ENCODE assay signal across 14 cellular contexts in the genomic region with DNA sequence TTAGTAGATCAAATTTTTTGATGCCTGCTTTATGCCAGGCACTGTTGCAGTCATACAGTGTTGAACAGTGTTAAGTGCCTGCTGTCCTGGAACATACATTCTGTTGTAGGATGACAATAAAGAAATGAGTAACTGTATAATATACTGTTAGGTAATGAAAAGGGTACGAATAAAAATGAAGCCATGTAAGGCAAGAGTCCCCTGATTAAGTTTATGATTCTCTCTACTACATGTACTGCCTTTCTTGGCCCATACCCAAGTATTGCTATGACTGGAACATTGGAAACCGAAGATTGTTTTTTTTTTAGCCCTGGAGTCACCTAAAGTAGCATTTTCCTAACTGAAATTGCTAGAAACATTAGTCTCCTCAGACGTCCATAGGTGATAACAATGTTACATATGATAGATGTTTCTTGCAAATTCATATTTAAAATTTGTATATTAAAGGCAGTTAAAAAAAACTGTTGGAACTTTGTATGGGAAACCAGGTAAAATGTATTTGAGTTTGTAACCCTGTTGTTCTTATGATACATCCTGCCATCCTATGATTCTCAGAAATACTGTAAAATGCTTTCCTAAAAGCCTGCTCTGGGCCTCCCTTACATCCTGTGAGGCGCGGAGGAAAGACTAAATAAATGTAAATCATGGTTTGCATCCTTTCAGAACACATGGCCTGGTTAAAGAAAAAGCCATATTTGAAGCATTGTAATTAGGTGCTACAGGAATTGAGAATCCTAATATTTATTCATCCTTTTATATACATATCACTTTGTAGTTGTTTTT. TPM values are rescaled to one million over a fixed set of nuclear protein-coding genes. Genes with fewer than 3 reads are reported as not detected.
DNase-seq lines count a peak whose midpoint lies in the region; ATAC-seq, FAIRE-seq and TF ChIP-seq lines count a peak whose summit lies in the region.
"Had no signal": no experiment of that assay in that cellular context is flagged by ENCODE, and none has a peak within 500 bp of the region (broad histone marks: within the 10 kb centered on the region; RNA-seq: fewer than 3 reads in every experiment).

No MANE protein-coding gene starts in this region.

- no peaks in the 10 kb centered on the region for H4K20me1 ChIP-seq in HepG2 (ENCODE audit: insufficient read depth, low read length)

- no peaks in the 10 kb centered on the region for H3K9me3 Mint-ChIP-seq in activated CD4-positive, alpha-beta memory T cell treated with anti-CD3 and anti-CD28 coated beads for 36 hours

- no peak overlapping the region for H3K14ac ChIP-seq in neuronal stem cell (ENCODE audit: low read length)

- peaks cover 53% of the 10 kb centered on the region for H3K36me3 Mint-ChIP-seq in activated CD4-positive, alpha-beta memory T cell treated with anti-CD3 and anti-CD28 coated beads for 36 hours

- H3K4ac ChIP-seq in neuronal stem cell (ENCODE audit: low read length), result no peak overlapping the region

- POLR2A ChIA-PET in GM10248 (lab: Yijun Ruan, JAX), result no interaction called here
- POLR2A ChIA-PET in activated CD4-positive, alpha-beta memory T cell treated with anti-CD3 and anti-CD28 coated beads for 36 hours (lab: Charles Lee), result no interaction called here
- POLR2A ChIA-PET in HepG2 (lab: Yijun Ruan, JAX), result no interaction called here

- TF ChIP-seq EP300 in HepG2 (IDR thresholded peaks at IDR 0.05; ENCODE audit: low read depth in 2 of 2, low read length in 2 of 2) (no peak), HepG2 (CRISPR knock-in tag; IDR thresholded peaks at IDR 0.05; ENCODE audit: borderline replicate concordance) (no peak)

- H2BK5ac ChIP-seq in neuronal stem cell (ENCODE audit: low read length), result no peak overlapping the region

- CTCF ChIA-PET in GM10248 (lab: Yijun Ruan, JAX), result interaction anchor here (1.1 kb wide), 1 partner anchor 315 kb away, joined by 3 read pairs; a partner anchor contains a TSS
- CTCF ChIA-PET in activated CD4-positive, alpha-beta memory T cell treated with anti-CD3 and anti-CD28 coated beads for 36 hours (lab: Charles Lee), result interaction anchor here (0.9 kb wide), 1 partner anchor 30 kb away, joined by 3 read pairs; no protein-coding TSS in a partner anchor
- CTCF ChIA-PET in HepG2 (lab: Yijun Ruan, JAX; ENCODE audit: low intra/inter-chr PET ratio, low total read pairs), result no interaction called here

- no peaks in the 10 kb centered on the region for H3K9me3 ChIP-seq in neuronal stem cell (replicated peaks in 1 of 2; ENCODE audit: control insufficient read depth in 2 of 2, insufficient read depth in 1 of 2, low read depth in 1 of 2, low read length in 2 of 2)
- no peaks in the 10 kb centered on the region for H3K9me3 ChIP-seq in HepG2 (ENCODE audit: low read length)
- H3K9me3 ChIP-seq: BLaER1, neutrophil had no signal

- H3K4me3 ChIP-seq in neuronal stem cell (ENCODE audit: low read length in 2 of 2) (no peak overlapping the region), HepG2 (replicated peaks in 1 of 3; ENCODE audit: insufficient read depth in 1 of 3, low read depth in 2 of 3, low read length in 3 of 3) (no peak overlapping the region)
- H3K4me3 ChIP-seq: BLaER1, skin epidermis had no signal

- no peak overlapping the region for H2AK5ac ChIP-seq in neuronal stem cell (ENCODE audit: low read depth, low read length)

- H3K4me2 ChIP-seq in neuronal stem cell (ENCODE audit: insufficient read depth, low read length, poor library complexity, severe bottlenecking) (no peak overlapping the region), HepG2 (ENCODE audit: low read depth, low read length) (no peak overlapping the region)
- H3K4me2 ChIP-seq: BLaER1 had no signal

- in situ Hi-C loops in HepG2 (cut with HindIII; ENCODE audit: extremely low pct_ligation_motif_present, low pct_unique_long_range_greater_than_20kb), result no loop called here

- no peak overlapping the region for H2BK15ac ChIP-seq in neuronal stem cell (ENCODE audit: low read length)

- H2AFZ ChIP-seq in neuronal stem cell (ENCODE audit: low read length), result no peak overlapping the region
- no peak overlapping the region for H2AFZ ChIP-seq in HepG2 (ENCODE audit: low read length)

- no peak for TF ChIP-seq RAD21 in HepG2 (CRISPR knock-in tag; IDR thresholded peaks at IDR 0.05)

- no peak overlapping the region for H3K23ac ChIP-seq in neuronal stem cell (ENCODE audit: low read depth, low read length, poor library complexity)

- peak overlapping the region; percentile 79 for H3K27ac Mint-ChIP-seq in activated CD4-positive, alpha-beta memory T cell treated with anti-CD3 and anti-CD28 coated beads for 36 hours

- no peak overlapping the region for H2BK120ac ChIP-seq in neuronal stem cell (ENCODE audit: low read depth, low read length)

- whole genome bisulfite sequencing in neuronal stem cell (ENCODE audit: extremely low coverage in 2 of 2, insufficient read length in 2 of 2, insufficient replicate concordance in 1 of 2), 2 donors, result no CpG with 5 or more reads among the region's 5 CpGs
- WGBS in HepG2 (ENCODE audit: low lambda C conversion rate), result 97% methylated on average over 5 of the region's 5 CpGs

- TF ChIP-seq CTCF in GM10248 (IDR thresholded peaks at IDR 0.05; ENCODE audit: control extremely low read depth, extremely low read depth, low read depth, missing control alignments) (no peak), HepG2 (CRISPR knock-in tag; IDR thresholded peaks at IDR 0.05) (no peak)

- H3K4me1 Mint-ChIP-seq in activated CD4-positive, alpha-beta memory T cell treated with anti-CD3 and anti-CD28 coated beads for 36 hours (ENCODE audit: low read depth), result peaks cover 55% of the 10 kb centered on the region

- H3K27me3 Mint-ChIP-seq in activated CD4-positive, alpha-beta memory T cell treated with anti-CD3 and anti-CD28 coated beads for 36 hours, result no peaks in the 10 kb centered on the region

- no peak for TF ChIP-seq POLR2A in HepG2 (IDR thresholded peaks at IDR 0.05; ENCODE audit: insufficient read depth in 1 of 2, low read depth in 2 of 2, low read length in 2 of 2)

- H3K79me1 ChIP-seq in neuronal stem cell (ENCODE audit: low read depth, low read length), result no peaks in the 10 kb centered on the region

- H3K27ac ChIP-seq in neuronal stem cell (replicated peaks; ENCODE audit: low read length), result no peak overlapping the region
- no peak overlapping the region for H3K27ac ChIP-seq in HepG2 (ENCODE audit: extremely low read length, insufficient read depth, low read length)
- H3K27ac ChIP-seq: BLaER1, neutrophil, skin epidermis had no signal

- ATAC-seq in GM18511 (IDR thresholded peaks at IDR 0.05; ENCODE audit: unreplicated experiment) (peak; percentile 68), GM21825 (IDR thresholded peaks at IDR 0.05; ENCODE audit: unreplicated experiment) (no peak), HepG2 (no peak)

- H4K91ac ChIP-seq in neuronal stem cell (ENCODE audit: low read depth, low read length, poor library complexity), result no peak overlapping the region

- BruUV-seq in HepG2 (replicated peaks; lab: Mats Ljungman, UMichigan), result no TSS peak

- H2BK12ac ChIP-seq in neuronal stem cell (ENCODE audit: low read length), result no peak overlapping the region

- FAIRE-seq in HepG2 (lab: Jason Lieb, UNC), result no peak

- H4K8ac ChIP-seq in neuronal stem cell (ENCODE audit: low read depth, low read length), result no peak overlapping the region

- no peak overlapping the region for H3K18ac ChIP-seq in neuronal stem cell (ENCODE audit: low read length)

- H3K79me2 ChIP-seq in HepG2 (ENCODE audit: insufficient read depth, low read length), result peaks cover 23% of the 10 kb centered on the region

- H3K9ac ChIP-seq in neuronal stem cell (ENCODE audit: low read depth, low read length, poor library complexity) (no peak overlapping the region), HepG2 (ENCODE audit: insufficient read depth, low read depth, low read length) (no peak overlapping the region)
- H3K9ac ChIP-seq: BLaER1 had no signal

- no peaks in the 10 kb centered on the region for H3K27me3 ChIP-seq in neuronal stem cell (ENCODE audit: control insufficient read depth in 3 of 3, insufficient read depth in 3 of 3, low read depth in 1 of 3, low read length in 3 of 3)
- H3K27me3 ChIP-seq in HepG2 (ENCODE audit: control insufficient read depth in 1 of 2, insufficient read depth in 2 of 2, low read length in 2 of 2), result no peaks in the 10 kb centered on the region; a peak in 1 of 5 replicates
- H3K27me3 ChIP-seq: BLaER1, neutrophil had no signal

- DNase-seq in GM10248 (ENCODE audit: extremely low spot score), result peak; percentile 26
- DNase-seq in activated CD4-positive, alpha-beta memory T cell treated with anti-CD3 and anti-CD28 coated beads for 36 hours, result no peak
- DNase-seq in lung microvascular endothelial cell (ENCODE audit: low read depth in 2 of 2), result peak; percentile 5 to 13
- no peak for DNase-seq in SHP77 treated with DMSO at 0.1 percent for 48 hours (lab: John Stamatoyannopoulos, UW)
- DNase-seq in neuronal stem cell (ENCODE audit: low spot score), result no peak
- DNase-seq in HepG2 (ENCODE audit: low spot score), result no peak
- DNase-seq: NCI-H2081, SHP77 had no signal

- intact Hi-C loops in activated CD4-positive, alpha-beta memory T cell treated with anti-CD3 and anti-CD28 coated beads for 36 hours (cut with micrococcal nuclease), result loop anchor here (1.0 kb wide), 1 partner anchor 16 kb away; no protein-coding TSS in a partner anchor
- intact Hi-C loops in HepG2 (cut with micrococcal nuclease; ENCODE audit: unreplicated experiment), result no loop called here

- H3K36me3 ChIP-seq in neuronal stem cell (replicated peaks in 1 of 2; ENCODE audit: control insufficient read depth in 2 of 2, insufficient read depth in 2 of 2, low read length in 2 of 2) (peaks cover 16 to 89% of the 10 kb centered on the region in 2 donors), HepG2 (replicated peaks in 1 of 2; ENCODE audit: control insufficient read depth in 1 of 2, insufficient read depth in 2 of 2, low read length in 2 of 2) (peaks cover 5 to 58% of the 10 kb centered on the region in 2 experiments)

- peak overlapping the region; percentile 41 for H3K4me3 Mint-ChIP-seq in activated CD4-positive, alpha-beta memory T cell treated with anti-CD3 and anti-CD28 coated beads for 36 hours

- H3K4me1 ChIP-seq in neuronal stem cell (ENCODE audit: control insufficient read depth in 2 of 2, insufficient read depth in 1 of 2, low read depth in 1 of 2, low read length in 2 of 2) (peaks cover 2 to 3% of the 10 kb centered on the region in 2 donors), HepG2 (ENCODE audit: insufficient read depth, low read length) (peaks cover 20% of the 10 kb centered on the region)

RNA-seq across cellular contexts. Expression of a gene that starts 5.8 kb away (rescaled TPM):
- 100 to 1,000 TPM; 300 to 302 TPM for total RNA-seq in activated CD4-positive, alpha-beta memory T cell treated with anti-CD3 and anti-CD28 coated beads for 36 hours
- total RNA-seq in lung microvascular endothelial cell (123 and 150 TPM in 2 replicates), HepG2 (2016; rRNA removed; fragmentation: Illumina TruSeq; extraction: Trizol) (541 and 772 TPM in 2 replicates)
- polyA plus RNA-seq in neuronal stem cell (2013, experiment 1 of 2), result 235 TPM
- 233 TPM for polyA plus RNA-seq in neuronal stem cell (2013, experiment 2 of 2)
- 74.4 and 81.4 TPM in 2 replicates for total RNA-seq in HepG2 (2016; cell fraction: cytosol; rRNA removed; fragmentation: Illumina TruSeq; extraction: Trizol; ENCODE audit: low read depth)
- total RNA-seq in HepG2 (2016; cell fraction: insoluble cytoplasmic fraction; rRNA removed; fragmentation: Illumina TruSeq; extraction: Trizol), result 539 and 786 TPM in 2 replicates
- total RNA-seq in HepG2 (2016; cell fraction: membrane; rRNA removed; fragmentation: Illumina TruSeq; extraction: Trizol), result 177 and 193 TPM in 2 replicates
- total RNA-seq in HepG2 (2016; cell fraction: nucleus; rRNA removed; fragmentation: Illumina TruSeq; extraction: Trizol), result 163 and 174 TPM in 2 replicates
- 209 and 297 TPM in 2 replicates for polyA plus RNA-seq in HepG2 (2011; rRNA removed)
- 185 and 234 TPM in 2 replicates for polyA plus RNA-seq in HepG2 (2011; cell fraction: cytosol; rRNA removed)
- polyA plus RNA-seq in HepG2 (2011; cell fraction: nucleus; rRNA removed), result 41.9 and 44.4 TPM in 2 replicates
- polyA plus RNA-seq in HepG2 (2012), result 196 and 251 TPM in 2 replicates
- polyA plus RNA-seq in HepG2 (2016; cell fraction: cytosol; fragmentation: Illumina TruSeq; extraction: Trizol; ENCODE audit: low read depth), result 96.2 and 101 TPM in 2 replicates
- 672 and 700 TPM in 2 replicates for polyA plus RNA-seq in HepG2 (2016; cell fraction: insoluble cytoplasmic fraction; fragmentation: Illumina TruSeq; extraction: Trizol; ENCODE audit: low read depth)
- polyA plus RNA-seq in HepG2 (2016; cell fraction: membrane; fragmentation: Illumina TruSeq; extraction: Trizol; ENCODE audit: low read depth), result 146 and 153 TPM in 2 replicates
- polyA plus RNA-seq in HepG2 (2016; cell fraction: nucleus; fragmentation: Illumina TruSeq; extraction: Trizol; ENCODE audit: insufficient read depth, low read depth), result 225 and 252 TPM in 2 replicates
- polyA minus RNA-seq in HepG2 (2011; rRNA and poly(A)+ RNA removed; ENCODE audit: low replicate concordance), result 137 and 342 TPM in 2 replicates
- polyA minus RNA-seq in HepG2 (2011; cell fraction: cytosol; rRNA and poly(A)+ RNA removed), result 103 and 109 TPM in 2 replicates
- 22.0 and 30.5 TPM in 2 replicates for polyA minus RNA-seq in HepG2 (2011; cell fraction: nucleus; rRNA and poly(A)+ RNA removed)

RNA-seq across cellular contexts. Expression of a gene that starts 6.0 kb away (rescaled TPM):
- total RNA-seq in activated CD4-positive, alpha-beta memory T cell treated with anti-CD3 and anti-CD28 coated beads for 36 hours, result 10 to 100 TPM; 44.6 to 48.4 TPM
- 29.8 and 34.0 TPM in 2 replicates for total RNA-seq in lung microvascular endothelial cell
- polyA plus RNA-seq in neuronal stem cell (2013, experiment 1 of 2), result 20.2 TPM
- polyA plus RNA-seq in neuronal stem cell (2013, experiment 2 of 2), result 20.5 TPM
- 90.6 and 93.3 TPM in 2 replicates for total RNA-seq in HepG2 (2016; rRNA removed; fragmentation: Illumina TruSeq; extraction: Trizol)
- 10.9 and 11.3 TPM in 2 replicates for total RNA-seq in HepG2 (2016; cell fraction: cytosol; rRNA removed; fragmentation: Illumina TruSeq; extraction: Trizol; ENCODE audit: low read depth)
- 90.6 and 93.0 TPM in 2 replicates for total RNA-seq in HepG2 (2016; cell fraction: insoluble cytoplasmic fraction; rRNA removed; fragmentation: Illumina TruSeq; extraction: Trizol)
- 27.9 and 29.9 TPM in 2 replicates for total RNA-seq in HepG2 (2016; cell fraction: membrane; rRNA removed; fragmentation: Illumina TruSeq; extraction: Trizol)
- total RNA-seq in HepG2 (2016; cell fraction: nucleus; rRNA removed; fragmentation: Illumina TruSeq; extraction: Trizol), result 45.5 and 50.4 TPM in 2 replicates
- 96.3 and 108 TPM in 2 replicates for polyA plus RNA-seq in HepG2 (2011; rRNA removed)
- 79.1 and 89.1 TPM in 2 replicates for polyA plus RNA-seq in HepG2 (2011; cell fraction: cytosol; rRNA removed)
- 150 and 155 TPM in 2 replicates for polyA plus RNA-seq in HepG2 (2011; cell fraction: nucleus; rRNA removed)
- 29.9 and 30.8 TPM in 2 replicates for polyA plus RNA-seq in HepG2 (2012)
- polyA plus RNA-seq in HepG2 (2016; cell fraction: cytosol; fragmentation: Illumina TruSeq; extraction: Trizol; ENCODE audit: low read depth), result 10.9 and 11.6 TPM in 2 replicates
- polyA plus RNA-seq in HepG2 (2016; cell fraction: insoluble cytoplasmic fraction; fragmentation: Illumina TruSeq; extraction: Trizol; ENCODE audit: low read depth), result 83.1 and 89.4 TPM in 2 replicates
- polyA plus RNA-seq in HepG2 (2016; cell fraction: membrane; fragmentation: Illumina TruSeq; extraction: Trizol; ENCODE audit: low read depth), result 20.8 and 22.9 TPM in 2 replicates
- 63.2 and 65.3 TPM in 2 replicates for polyA plus RNA-seq in HepG2 (2016; cell fraction: nucleus; fragmentation: Illumina TruSeq; extraction: Trizol; ENCODE audit: insufficient read depth, low read depth)
- polyA minus RNA-seq in HepG2 (2011; rRNA and poly(A)+ RNA removed; ENCODE audit: low replicate concordance), result 267 TPM in 2 replicates
- 35.8 and 44.4 TPM in 2 replicates for polyA minus RNA-seq in HepG2 (2011; cell fraction: cytosol; rRNA and poly(A)+ RNA removed)
- 51.8 and 62.4 TPM in 2 replicates for polyA minus RNA-seq in HepG2 (2011; cell fraction: nucleus; rRNA and poly(A)+ RNA removed)

RNA-seq across cellular contexts. Expression of a gene that starts 18.7 kb away (rescaled TPM):
- total RNA-seq in activated CD4-positive, alpha-beta memory T cell treated with anti-CD3 and anti-CD28 coated beads for 36 hours, result 1 to 10 TPM; 3.9 to 5.1 TPM
- total RNA-seq in lung microvascular endothelial cell, result under 0.01 TPM in 2 replicates
- polyA plus RNA-seq in neuronal stem cell (2013, experiment 1 of 2), result 0.74 TPM
- polyA plus RNA-seq in neuronal stem cell (2013, experiment 2 of 2), result 1.00 TPM
- 0.27 TPM in 1 of 2 replicates, not detected in the other for total RNA-seq in HepG2 (2016; rRNA removed; fragmentation: Illumina TruSeq; extraction: Trizol)
- not detected in 2 replicates for total RNA-seq in HepG2 (2016; cell fraction: cytosol; rRNA removed; fragmentation: Illumina TruSeq; extraction: Trizol; ENCODE audit: low read depth)
- total RNA-seq in HepG2 (2016; cell fraction: insoluble cytoplasmic fraction; rRNA removed; fragmentation: Illumina TruSeq; extraction: Trizol), result 0.28 TPM in 1 of 2 replicates, not detected in the other
- 0.10 and 0.12 TPM in 2 replicates for total RNA-seq in HepG2 (2016; cell fraction: membrane; rRNA removed; fragmentation: Illumina TruSeq; extraction: Trizol)
- total RNA-seq in HepG2 (2016; cell fraction: nucleus; rRNA removed; fragmentation: Illumina TruSeq; extraction: Trizol), result 0.22 and 0.81 TPM in 2 replicates
- 0.61 and 0.89 TPM in 2 replicates for polyA plus RNA-seq in HepG2 (2011; rRNA removed)
- polyA plus RNA-seq in HepG2 (2011; cell fraction: cytosol; rRNA removed), result 0.15 and 0.34 TPM in 2 replicates
- polyA plus RNA-seq in HepG2 (2011; cell fraction: nucleus; rRNA removed), result 2.7 and 3.0 TPM in 2 replicates
- 0.66 and 0.83 TPM in 2 replicates for polyA plus RNA-seq in HepG2 (2012)
- polyA plus RNA-seq in HepG2 (2016; cell fraction: cytosol; fragmentation: Illumina TruSeq; extraction: Trizol; ENCODE audit: low read depth), result 0.16 and 0.20 TPM in 2 replicates
- not detected in 2 replicates for polyA plus RNA-seq in HepG2 (2016; cell fraction: insoluble cytoplasmic fraction; fragmentation: Illumina TruSeq; extraction: Trizol; ENCODE audit: low read depth)
- polyA plus RNA-seq in HepG2 (2016; cell fraction: membrane; fragmentation: Illumina TruSeq; extraction: Trizol; ENCODE audit: low read depth), result 0.19 and 0.20 TPM in 2 replicates
- 0.85 and 1.2 TPM in 2 replicates for polyA plus RNA-seq in HepG2 (2016; cell fraction: nucleus; fragmentation: Illumina TruSeq; extraction: Trizol; ENCODE audit: insufficient read depth, low read depth)
- 0.33 TPM in 1 of 2 replicates, not detected in the other for polyA minus RNA-seq in HepG2 (2011; rRNA and poly(A)+ RNA removed; ENCODE audit: low replicate concordance)
- polyA minus RNA-seq in HepG2 (2011; cell fraction: cytosol; rRNA and poly(A)+ RNA removed), result not detected in 2 replicates
- polyA minus RNA-seq in HepG2 (2011; cell fraction: nucleus; rRNA and poly(A)+ RNA removed), result 1.4 and 1.9 TPM in 2 replicates

RNA-seq across cellular contexts. Expression of a gene that starts 27.5 kb away (rescaled TPM):
- 1 to 10 TPM; 1.1 to 1.9 TPM for total RNA-seq in activated CD4-positive, alpha-beta memory T cell treated with anti-CD3 and anti-CD28 coated beads for 36 hours
- total RNA-seq in lung microvascular endothelial cell (0.65 and 1.2 TPM in 2 replicates), HepG2 (2016; rRNA removed; fragmentation: Illumina TruSeq; extraction: Trizol) (1.2 TPM in 2 replicates)
- polyA plus RNA-seq in neuronal stem cell (2013, experiment 1 of 2), result 3.4 TPM
- 3.9 TPM for polyA plus RNA-seq in neuronal stem cell (2013, experiment 2 of 2)
- 0.44 and 0.61 TPM in 2 replicates for total RNA-seq in HepG2 (2016; cell fraction: cytosol; rRNA removed; fragmentation: Illumina TruSeq; extraction: Trizol; ENCODE audit: low read depth)
- total RNA-seq in HepG2 (2016; cell fraction: insoluble cytoplasmic fraction; rRNA removed; fragmentation: Illumina TruSeq; extraction: Trizol), result 0.80 and 1.6 TPM in 2 replicates
- total RNA-seq in HepG2 (2016; cell fraction: membrane; rRNA removed; fragmentation: Illumina TruSeq; extraction: Trizol), result 0.62 and 0.65 TPM in 2 replicates
- 1.6 and 2.0 TPM in 2 replicates for total RNA-seq in HepG2 (2016; cell fraction: nucleus; rRNA removed; fragmentation: Illumina TruSeq; extraction: Trizol)
- 3.3 and 4.8 TPM in 2 replicates for polyA plus RNA-seq in HepG2 (2011; rRNA removed)
- polyA plus RNA-seq in HepG2 (2011; cell fraction: cytosol; rRNA removed), result 1.9 and 2.8 TPM in 2 replicates
- 12.2 and 15.0 TPM in 2 replicates for polyA plus RNA-seq in HepG2 (2011; cell fraction: nucleus; rRNA removed)
- 4.0 and 6.1 TPM in 2 replicates for polyA plus RNA-seq in HepG2 (2012)
- polyA plus RNA-seq in HepG2 (2016; cell fraction: cytosol; fragmentation: Illumina TruSeq; extraction: Trizol; ENCODE audit: low read depth), result 0.34 and 0.42 TPM in 2 replicates
- polyA plus RNA-seq in HepG2 (2016; cell fraction: insoluble cytoplasmic fraction; fragmentation: Illumina TruSeq; extraction: Trizol; ENCODE audit: low read depth), result 0.85 and 1.1 TPM in 2 replicates
- 0.45 and 0.49 TPM in 2 replicates for polyA plus RNA-seq in HepG2 (2016; cell fraction: membrane; fragmentation: Illumina TruSeq; extraction: Trizol; ENCODE audit: low read depth)
- 3.2 and 3.9 TPM in 2 replicates for polyA plus RNA-seq in HepG2 (2016; cell fraction: nucleus; fragmentation: Illumina TruSeq; extraction: Trizol; ENCODE audit: insufficient read depth, low read depth)
- 3.5 and 4.7 TPM in 2 replicates for polyA minus RNA-seq in HepG2 (2011; rRNA and poly(A)+ RNA removed; ENCODE audit: low replicate concordance)
- 1.1 and 1.6 TPM in 2 replicates for polyA minus RNA-seq in HepG2 (2011; cell fraction: cytosol; rRNA and poly(A)+ RNA removed)
- polyA minus RNA-seq in HepG2 (2011; cell fraction: nucleus; rRNA and poly(A)+ RNA removed), result 7.1 and 10.3 TPM in 2 replicates

RNA-seq across cellular contexts. Expression of a gene that starts 48.4 kb away (rescaled TPM):
- total RNA-seq in activated CD4-positive, alpha-beta memory T cell treated with anti-CD3 and anti-CD28 coated beads for 36 hours, result under 1 TPM in 1 of 2 experiments, not detected in 1; 0.14 TPM
- total RNA-seq in lung microvascular endothelial cell, result not detected in 2 replicates
- polyA plus RNA-seq in neuronal stem cell (2013, experiment 1 of 2), result not detected
- polyA plus RNA-seq in neuronal stem cell (2013, experiment 2 of 2), result not detected
- total RNA-seq in HepG2 (2016; rRNA removed; fragmentation: Illumina TruSeq; extraction: Trizol), result not detected in 2 replicates
- not detected in 2 replicates for total RNA-seq in HepG2 (2016; cell fraction: cytosol; rRNA removed; fragmentation: Illumina TruSeq; extraction: Trizol; ENCODE audit: low read depth)
- total RNA-seq in HepG2 (2016; cell fraction: insoluble cytoplasmic fraction; rRNA removed; fragmentation: Illumina TruSeq; extraction: Trizol), result not detected in 2 replicates
- total RNA-seq in HepG2 (2016; cell fraction: membrane; rRNA removed; fragmentation: Illumina TruSeq; extraction: Trizol), result not detected in 2 replicates
- not detected in 2 replicates for total RNA-seq in HepG2 (2016; cell fraction: nucleus; rRNA removed; fragmentation: Illumina TruSeq; extraction: Trizol)
- 0.09 TPM in 1 of 2 replicates, not detected in the other for polyA plus RNA-seq in HepG2 (2011; rRNA removed)
- polyA plus RNA-seq in HepG2 (2011; cell fraction: cytosol; rRNA removed), result 0.04 TPM in 1 of 2 replicates, not detected in the other
- not detected in 2 replicates for polyA plus RNA-seq in HepG2 (2011; cell fraction: nucleus; rRNA removed)
- polyA plus RNA-seq in HepG2 (2012), result not detected in 2 replicates
- not detected in 2 replicates for polyA plus RNA-seq in HepG2 (2016; cell fraction: cytosol; fragmentation: Illumina TruSeq; extraction: Trizol; ENCODE audit: low read depth)
- polyA plus RNA-seq in HepG2 (2016; cell fraction: insoluble cytoplasmic fraction; fragmentation: Illumina TruSeq; extraction: Trizol; ENCODE audit: low read depth), result not detected in 2 replicates
- not detected in 2 replicates for polyA plus RNA-seq in HepG2 (2016; cell fraction: membrane; fragmentation: Illumina TruSeq; extraction: Trizol; ENCODE audit: low read depth)
- polyA plus RNA-seq in HepG2 (2016; cell fraction: nucleus; fragmentation: Illumina TruSeq; extraction: Trizol; ENCODE audit: insufficient read depth, low read depth), result not detected in 2 replicates
- polyA minus RNA-seq in HepG2 (2011; rRNA and poly(A)+ RNA removed; ENCODE audit: low replicate concordance), result 0.44 TPM in 1 of 2 replicates, not detected in the other
- not detected in 2 replicates for polyA minus RNA-seq in HepG2 (2011; cell fraction: cytosol; rRNA and poly(A)+ RNA removed)
- not detected in 2 replicates for polyA minus RNA-seq in HepG2 (2011; cell fraction: nucleus; rRNA and poly(A)+ RNA removed)
- total RNA-seq: fibroblast of lung had no signal
- polyA plus RNA-seq: fibroblast of lung had no signal

Comparison
In these comparisons a context has a peak if more than half of its experiments do, and no peak if none do; other contexts are left out.
1. DNase-seq: peak in GM10248 (single experiment) and lung microvascular endothelial cell (2 of 2); none in activated CD4-positive, alpha-beta memory T cell treated with anti-CD3 and anti-CD28 coated beads for 36 hours (single experiment), SHP77 treated with DMSO at 0.1 percent for 48 hours (single experiment), neuronal stem cell (single experiment) and HepG2 (single experiment).